ENCODE assay signal across 6 cellular contexts in the genomic region with DNA sequence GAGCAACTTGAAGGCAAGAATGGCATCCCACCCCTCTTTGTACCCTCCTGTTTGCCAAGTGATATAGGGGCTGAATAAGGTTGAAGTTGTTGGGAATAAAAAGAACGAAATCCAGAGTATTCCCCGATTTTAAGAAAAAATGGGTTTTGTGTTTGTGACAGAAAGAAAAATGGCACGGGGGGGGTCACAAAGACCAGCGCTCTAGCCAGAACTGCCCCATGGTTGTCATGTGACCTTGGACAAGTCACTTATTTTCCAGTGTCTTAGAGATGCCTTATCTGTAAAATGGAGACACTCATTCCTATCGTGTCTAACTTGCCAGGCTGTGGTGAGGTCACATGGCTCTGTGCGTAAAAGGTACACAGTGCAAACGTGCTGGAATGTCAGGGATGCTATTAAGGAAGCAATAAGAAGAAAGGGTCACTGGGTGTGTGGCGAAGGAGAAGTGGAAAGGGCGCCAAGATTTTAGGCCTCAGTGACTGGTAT. TPM values are rescaled to one million over a fixed set of nuclear protein-coding genes. Genes with fewer than 3 reads are reported as not detected.
A peak's percentile ranks its signal among the peaks of the same experiment; 100 is the strongest.
DNase-seq lines count a peak whose midpoint lies in the region; ATAC-seq and TF ChIP-seq lines count a peak whose summit lies in the region.

No MANE protein-coding gene starts in this region.

- H3K36me3 ChIP-seq in Panc1 (ENCODE audit: control insufficient read depth, insufficient read depth, low read length) (peaks cover 4% of the 10 kb centered on the region), tibial nerve (no peaks in the 10 kb centered on the region)

- no peaks in the 10 kb centered on the region for H3K36me3 Mint-ChIP-seq in glutamatergic neuron (ENCODE audit: unreplicated experiment)

- H3K27ac Mint-ChIP-seq in glutamatergic neuron (ENCODE audit: unreplicated experiment): peak overlapping the region; percentile 100

- TF ChIP-seq CTCF in AG09309 (IDR thresholded peaks at IDR 0.05; ENCODE audit: control insufficient read depth, insufficient read depth, low read depth, low read length, missing control alignments): no peak
- no peak for TF ChIP-seq CTCF in Panc1 (IDR thresholded peaks at IDR 0.05)
- TF ChIP-seq CTCF in glutamatergic neuron (IDR thresholded peaks at IDR 0.05; ENCODE audit: partially characterized antibody, unreplicated experiment): no peak
- TF ChIP-seq CTCF in tibial nerve (IDR thresholded peaks at IDR 0.05): no peak

- DNase-seq in AG09309 (ENCODE audit: low read depth) (peak; percentile 78), Panc1 (ENCODE audit: low read depth, low spot score) (no peak), glutamatergic neuron (no peak), tibial nerve (ENCODE audit: low spot score in 2 of 2) (peak in 1 of 2 donors; percentile 58), middle frontal gyrus (ENCODE audit: extremely low spot score, low spot score) (no peak)

- peak overlapping the region; percentile 90 for H3K27ac ChIP-seq in Panc1 (ENCODE audit: low read length)
- peak overlapping the region; percentile 93 to 99 (median 96) for H3K27ac ChIP-seq in tibial nerve

- H3K27me3 ChIP-seq in Panc1 (ENCODE audit: control insufficient read depth, insufficient read depth, low read length): no peaks in the 10 kb centered on the region
- no peaks in the 10 kb centered on the region for H3K27me3 ChIP-seq in tibial nerve

- intact Hi-C loops in Panc1 (cut with micrococcal nuclease; ENCODE audit: unreplicated experiment): no loop called here

- H3K4me3 ChIP-seq in AG09309 (ENCODE audit: control insufficient read depth, low read depth, low read length) (peak overlapping the region; percentile 64), Panc1 (ENCODE audit: low read depth in 2 of 2, low read length in 2 of 2) (peak overlapping the region; percentile 72 to 93), tibial nerve (peak overlapping the region; percentile 64 to 88 (median 72))

- peak overlapping the region; percentile 98 for H3K4me3 Mint-ChIP-seq in glutamatergic neuron (ENCODE audit: unreplicated experiment)

- in situ Hi-C loops in Panc1 (cut with HindIII; ENCODE audit: low pct_unique_long_range_greater_than_20kb, low sequenced_read_pairs): no loop called here

- peaks cover 18% of the 10 kb centered on the region for H3K9me3 Mint-ChIP-seq in glutamatergic neuron (ENCODE audit: unreplicated experiment)

- ATAC-seq in Panc1: no peak
- ATAC-seq in HG03565 (IDR thresholded peaks at IDR 0.05; ENCODE audit: unreplicated experiment): no peak

- POLR2A ChIA-PET in Panc1 (lab: Charles Lee): no interaction called here

- CTCF ChIA-PET in Panc1 (lab: Charles Lee): interaction anchor here (0.6 to 1.9 kb wide), 2 partner anchors 11 to 228 kb away, joined by 3 to 8 read pairs; a partner anchor contains a TSS

- TF ChIP-seq POLR2A in tibial nerve (IDR thresholded peaks at IDR 0.05): peak in 1 of 2 donors; percentile 8

- peaks cover 8% of the 10 kb centered on the region for H3K27me3 Mint-ChIP-seq in glutamatergic neuron (ENCODE audit: unreplicated experiment)

- H3K4me1 ChIP-seq in Panc1 (ENCODE audit: control insufficient read depth, insufficient read depth, low read length) (peaks cover 10% of the 10 kb centered on the region), tibial nerve (peaks cover 5 to 59% (median 33%) of the 10 kb centered on the region in 4 donors)

- WGBS in tibial nerve, 2 donors: 30 to 38% methylated on average over 9 of the region's 9 CpGs

- H3K9me3 ChIP-seq in Panc1 (ENCODE audit: control insufficient read depth, insufficient read depth, low read depth, low read length): no peaks in the 10 kb centered on the region
- H3K9me3 ChIP-seq in tibial nerve: no peaks in the 10 kb centered on the region

- peaks cover 16% of the 10 kb centered on the region for H3K4me1 Mint-ChIP-seq in glutamatergic neuron (ENCODE audit: low read depth, unreplicated experiment)

- BruUV-seq in Panc1 (replicated peaks; lab: Mats Ljungman, UMichigan): no TSS peak

- TF ChIP-seq EP300 in tibial nerve (IDR thresholded peaks at IDR 0.05): peak in 1 of 2 donors; percentile 56

RNA-seq across cellular contexts. Expression of a gene that starts 1.6 kb away (rescaled TPM):
- total RNA-seq in Panc1 (2021; ENCODE audit: unreplicated experiment) (59.1 TPM), glutamatergic neuron (ENCODE audit: unreplicated experiment) (13.0 TPM), tibial nerve (10 to 100 TPM; 22.2 to 35.2 (median 29.7) TPM)
- polyA plus RNA-seq in Panc1 (2012; ENCODE audit: insufficient read length): 80.0 TPM

RNA-seq across cellular contexts. Expression of a gene that starts 11.2 kb away (rescaled TPM):
- total RNA-seq in Panc1 (2021; ENCODE audit: unreplicated experiment) (7.7 TPM), glutamatergic neuron (ENCODE audit: unreplicated experiment) (3.7 TPM), tibial nerve (10 to 100 TPM; 25.9 to 41.9 (median 28.2) TPM)
- polyA plus RNA-seq in Panc1 (2012; ENCODE audit: insufficient read length): 10.3 TPM

RNA-seq across cellular contexts. Expression of a gene that starts 14.3 kb away (rescaled TPM):
- total RNA-seq in Panc1 (2021; ENCODE audit: unreplicated experiment): 125 TPM
- 158 TPM for polyA plus RNA-seq in Panc1 (2012; ENCODE audit: insufficient read length)
- total RNA-seq in glutamatergic neuron (ENCODE audit: unreplicated experiment): 6.2 TPM
- 100 to 1,000 TPM in 1 of 4 donors, 10 to 100 TPM in 3; 45.7 to 103 (median 69.3) TPM for total RNA-seq in tibial nerve

RNA-seq across cellular contexts. Expression of a gene that starts 15.0 kb away (rescaled TPM):
- total RNA-seq in Panc1 (2021; ENCODE audit: unreplicated experiment) (4.5 TPM), glutamatergic neuron (ENCODE audit: unreplicated experiment) (8.4 TPM), tibial nerve (10 to 100 TPM in 2 of 4 donors, 1 to 10 TPM in 2; 6.6 to 17.5 (median 11.7) TPM)
- 10.5 TPM for polyA plus RNA-seq in Panc1 (2012; ENCODE audit: insufficient read length)
